Comparison of ENCODE assay signal across 17 cellular contexts in the genomic region with DNA sequence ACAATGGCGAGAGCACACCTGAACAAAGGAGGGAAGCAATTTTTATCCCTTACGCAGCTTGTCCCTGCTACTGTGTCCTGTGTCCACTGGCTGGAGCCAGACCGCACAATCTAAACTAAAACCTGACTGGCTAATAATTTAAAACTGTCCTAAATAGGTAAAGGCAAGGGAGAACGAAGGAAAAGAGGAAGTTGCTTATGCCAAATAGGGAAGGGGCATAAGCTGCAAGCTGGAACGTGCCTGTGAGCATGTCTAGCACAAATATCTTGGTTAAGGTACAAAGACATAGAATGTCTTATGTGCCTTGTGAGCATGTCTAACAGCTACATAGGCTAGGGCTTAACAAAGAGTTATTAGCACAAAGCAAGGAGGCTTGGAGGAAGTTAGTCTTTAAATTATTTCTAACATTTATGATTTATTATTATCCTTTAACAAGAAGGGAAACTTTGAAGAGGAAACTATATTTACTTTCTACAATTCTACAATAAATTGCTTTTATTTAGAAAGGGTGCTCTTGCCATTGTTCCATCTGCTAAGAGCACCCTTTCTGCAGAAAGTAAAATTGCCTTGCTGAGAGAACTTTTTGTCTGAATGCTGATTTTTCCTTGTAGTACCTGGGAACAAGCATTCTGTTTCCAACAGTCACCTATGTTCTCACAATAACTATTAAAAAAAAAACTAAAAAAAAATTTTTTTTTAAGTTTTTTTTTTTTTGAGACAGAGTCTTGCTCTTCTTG.
"Had no signal": no experiment of that assay in that cellular context is flagged by ENCODE, and none has a peak within 500 bp of the region (broad histone marks: within the 10 kb centered on the region; RNA-seq: fewer than 3 reads in every experiment).

No MANE protein-coding gene starts in this region.

- DNase-seq: activated CD4-positive, alpha-beta T cell treated with anti-CD3 and anti-CD28 coated beads, Interleukin-2, amount 10 ng/mL, durations not matched to agents 24 days and 14 days; activated CD4-positive, CD25-positive, alpha-beta regulatory T cell; activated CD8-positive, alpha-beta memory T cell treated with anti-CD3 and anti-CD28 coated beads, Interleukin-2, amount 50 U/mL, for 48 hours; activated gamma-delta T cell treated with Interleukin-2 at 50 U/mL for 16 hours; activated naive CD8-positive, alpha-beta T cell treated with anti-CD3 and anti-CD28 coated beads for 36 hours; central memory CD4-positive, alpha-beta T cell; esophagus squamous epithelium; glutamatergic neuron; hypothalamus; left ventricle myocardium inferior; mucosa of descending colon; naive thymus-derived CD4-positive, alpha-beta T cell; retina; stimulated activated CD4-positive, alpha-beta T cell treated with anti-CD3 and anti-CD28 coated beads, Interleukin-2, amount 100 ng/mL, for 48 hours had no signal

- ATAC-seq: mucosa of descending colon; naive thymus-derived CD4-positive, alpha-beta T cell; stimulated activated memory B cell treated with anti-CD40 and anti-IgM and Interleukin-4, amounts not matched to agents 10 μg/mL and 1 μg/mL and 100 μg/mL, for 72 hours had no signal

- H3K4me3 ChIP-seq: coronary artery, esophagus squamous epithelium, left ventricle myocardium inferior, mucosa of descending colon had no signal

- H3K27me3 ChIP-seq: esophagus squamous epithelium had no signal

- FAIRE-seq: endothelial cell of umbilical vein had no signal

- H3K27ac ChIP-seq: coronary artery, esophagus squamous epithelium, left ventricle myocardium inferior had no signal

- H3K4me1 ChIP-seq: esophagus squamous epithelium, left ventricle myocardium inferior had no signal
